10 cellular contexts compared by ENCODE assay signal in genomic region chr15:50134524-50135024, GRCh38. TPM values are rescaled to one million over a fixed set of nuclear protein-coding genes. Genes with fewer than 3 reads are reported as not detected.
A peak's percentile ranks its signal among the peaks of the same experiment; 100 is the strongest.
DNase-seq lines count a peak whose midpoint lies in the region; ATAC-seq and TF ChIP-seq lines count a peak whose summit lies in the region.
"Had no signal": no experiment of that assay in that cellular context is flagged by ENCODE, and none has a peak within 500 bp of the region (broad histone marks: within the 10 kb centered on the region; RNA-seq: fewer than 3 reads in every experiment).

No MANE protein-coding gene starts in this region.

- peak overlapping the region; percentile 91 for H3K27ac Mint-ChIP-seq in activated T-cell treated with anti-CD3 and anti-CD28 coated beads, Interleukin-2, amount 50 U/mL, for 72 hours
- H3K27ac Mint-ChIP-seq in activated B cell treated with CpG ODN at 0.5 μM for 24 hours = peak overlapping the region; percentile 71

- ATAC-seq in activated T-cell treated with anti-CD3 and anti-CD28 coated beads, Interleukin-2, amount 50 U/mL, for 72 hours (replicated peaks in 1 of 2) = peak in 1 of 2 donors; percentile 37
- peak; percentile 64 for ATAC-seq in HG03196 (IDR thresholded peaks at IDR 0.05; ENCODE audit: unreplicated experiment)
- ATAC-seq in activated B cell treated with CpG ODN at 0.5 μM for 24 hours (ENCODE audit: low read depth) = peak; percentile 66
- ATAC-seq in left lung = peak; percentile 22
- no peak for ATAC-seq in HG02970 (IDR thresholded peaks at IDR 0.05; ENCODE audit: low FRiP score, unreplicated experiment)

- no peaks in the 10 kb centered on the region for H3K27me3 Mint-ChIP-seq in activated T-cell treated with anti-CD3 and anti-CD28 coated beads, Interleukin-2, amount 50 U/mL, for 72 hours (ENCODE audit: low read depth)
- no peaks in the 10 kb centered on the region for H3K27me3 Mint-ChIP-seq in activated B cell treated with CpG ODN at 0.5 μM for 24 hours

- peaks cover 0 to 28% of the 10 kb centered on the region in 2 donors for H3K4me1 ChIP-seq in left lung
- peaks cover 0 to 9% of the 10 kb centered on the region in 2 donors for H3K4me1 ChIP-seq in ascending aorta
- H3K4me1 ChIP-seq: pancreas had no signal

- H3K27me3 ChIP-seq in left lung = no peaks in the 10 kb centered on the region
- H3K27me3 ChIP-seq in ascending aorta = no peaks in the 10 kb centered on the region
- H3K27me3 ChIP-seq: pancreas had no signal

- intact Hi-C loops in activated B cell treated with CpG ODN at 0.5 μM for 24 hours (cut with micrococcal nuclease) = loop anchor here (10.0 kb wide), 1 partner anchor 130 kb away; no protein-coding TSS in a partner anchor
- intact Hi-C loops in left lung (cut with DNase I) = no loop called here
- intact Hi-C loops in ascending aorta (cut with DNase I) = no loop called here

- peaks cover 47% of the 10 kb centered on the region for H3K4me1 Mint-ChIP-seq in activated T-cell treated with anti-CD3 and anti-CD28 coated beads, Interleukin-2, amount 50 U/mL, for 72 hours (ENCODE audit: low read depth)
- H3K4me1 Mint-ChIP-seq in activated B cell treated with CpG ODN at 0.5 μM for 24 hours = peaks cover 25% of the 10 kb centered on the region

- POLR2A ChIA-PET in activated B cell treated with CpG ODN at 0.5 μM for 24 hours (lab: Charles Lee) = no interaction called here

- H3K4me3 Mint-ChIP-seq in activated T-cell treated with anti-CD3 and anti-CD28 coated beads, Interleukin-2, amount 50 U/mL, for 72 hours = peak overlapping the region; percentile 34 to 75
- H3K4me3 Mint-ChIP-seq in activated B cell treated with CpG ODN at 0.5 μM for 24 hours = no peak overlapping the region

- H3K9me3 ChIP-seq in left lung = no peaks in the 10 kb centered on the region
- H3K9me3 ChIP-seq in ascending aorta = no peaks in the 10 kb centered on the region
- H3K9me3 ChIP-seq: pancreas had no signal

- H3K9me3 Mint-ChIP-seq in activated T-cell treated with anti-CD3 and anti-CD28 coated beads, Interleukin-2, amount 50 U/mL, for 72 hours = peaks cover 4 to 10% of the 10 kb centered on the region in 2 donors
- peaks cover 5% of the 10 kb centered on the region for H3K9me3 Mint-ChIP-seq in activated B cell treated with CpG ODN at 0.5 μM for 24 hours

- no peak for TF ChIP-seq CTCF in activated B cell treated with CpG ODN at 0.5 μM for 24 hours (IDR thresholded peaks at IDR 0.05)
- no peak for TF ChIP-seq CTCF in left lung (IDR thresholded peaks at IDR 0.05)
- no peak for TF ChIP-seq CTCF in ascending aorta (IDR thresholded peaks at IDR 0.05)

- no peaks in the 10 kb centered on the region for H3K36me3 ChIP-seq in left lung
- no peaks in the 10 kb centered on the region for H3K36me3 ChIP-seq in ascending aorta
- H3K36me3 ChIP-seq: pancreas had no signal

- peaks cover 7 to 8% of the 10 kb centered on the region in 2 donors for H3K36me3 Mint-ChIP-seq in activated T-cell treated with anti-CD3 and anti-CD28 coated beads, Interleukin-2, amount 50 U/mL, for 72 hours (ENCODE audit: insufficient read depth in 2 of 2)
- no peaks in the 10 kb centered on the region for H3K36me3 Mint-ChIP-seq in activated B cell treated with CpG ODN at 0.5 μM for 24 hours (ENCODE audit: low read depth)

- H3K27ac ChIP-seq in left lung (peak overlapping the region in 1 of 2 donors; percentile 90), ascending aorta (peak overlapping the region in 1 of 2 donors; percentile 68)
- H3K27ac ChIP-seq: pancreas had no signal

- CTCF ChIA-PET in activated B cell treated with CpG ODN at 0.5 μM for 24 hours (lab: Charles Lee) = interaction anchor here (0.6 to 2.0 kb wide), 4 partner anchors 9 to 1273 kb away, joined by 3 to 12 read pairs (median 4); no protein-coding TSS in a partner anchor

- DNase-seq in activated T-cell treated with anti-CD3 and anti-CD28 coated beads, Interleukin-2, amount 50 U/mL, for 72 hours = no peak
- no peak for DNase-seq in activated T-cell treated with anti-CD3 and anti-CD28 coated beads, Interleukin-2, amount 50 U/mL, for 48 hours
- no peak for DNase-seq in activated B cell treated with CpG ODN at 0.5 μM for 24 hours
- DNase-seq in left lung = no peak
- no peak for DNase-seq in stimulated activated naive CD4-positive, alpha-beta T cell (lab: John Stamatoyannopoulos, UW)
- no peak for DNase-seq in ascending aorta (ENCODE audit: low spot score in 2 of 2)
- DNase-seq: DND-41, pancreas had no signal

- H3K4me3 ChIP-seq in left lung (no peak overlapping the region), ascending aorta (no peak overlapping the region)
- H3K4me3 ChIP-seq: pancreas had no signal

RNA-seq across cellular contexts. Expression of gene ATP8B4, which starts 15.5 kb away (rescaled TPM):
- 10 to 100 TPM; 14.0 to 21.3 TPM for total RNA-seq in activated T-cell treated with anti-CD3 and anti-CD28 coated beads, Interleukin-2, amount 50 U/mL, for 72 hours
- 0.54 and 0.86 TPM in 2 replicates for total RNA-seq in activated B cell treated with CpG ODN at 0.5 μM for 24 hours
- total RNA-seq in left lung = 1 to 10 TPM; 4.5 to 8.1 TPM
- 15.1 TPM for total RNA-seq in ascending aorta

RNA-seq across cellular contexts. Expression of gene SLC27A2, which starts 47.4 kb away (rescaled TPM):
- 10 to 100 TPM; 27.6 to 33.5 TPM for total RNA-seq in activated T-cell treated with anti-CD3 and anti-CD28 coated beads, Interleukin-2, amount 50 U/mL, for 72 hours
- total RNA-seq in activated B cell treated with CpG ODN at 0.5 μM for 24 hours = 0.22 and 0.29 TPM in 2 replicates
- total RNA-seq in left lung = 1 to 10 TPM; 2.0 to 2.9 TPM
- total RNA-seq in ascending aorta = not detected

Comparison
In these comparisons a context has a peak if more than half of its experiments do, and no peak if none do; other contexts are left out.
1. RNA of gene SLC27A2, which starts 47.4 kb away (total RNA-seq): 27.6 to 33.5 TPM in activated T-cell treated with anti-CD3 and anti-CD28 coated beads, Interleukin-2, amount 50 U/mL, for 72 hours; 2.0 to 2.9 TPM in left lung, 0.22 to 0.29 TPM in activated B cell treated with CpG ODN at 0.5 μM for 24 hours and not detected in ascending aorta (single experiment); every median in the first group is over 4 times any median in the second.